Comparison of ENCODE assay signal across 27 cellular contexts in genomic region chr22:26021516-26021915, GRCh38.
DNase-seq lines count a peak whose midpoint lies in the region; ATAC-seq, FAIRE-seq and TF ChIP-seq lines count a peak whose summit lies in the region.
"Had no signal": no experiment of that assay in that cellular context is flagged by ENCODE, and none has a peak within 500 bp of the region (broad histone marks: within the 10 kb centered on the region; RNA-seq: fewer than 3 reads in every experiment).

No MANE protein-coding gene starts in this region.

- H3K4me2 ChIP-seq in HepG2 (ENCODE audit: low read depth, low read length), result no peak overlapping the region
- H3K4me2 ChIP-seq in K562 (ENCODE audit: insufficient read depth, low read length), result no peak overlapping the region
- H3K4me2 ChIP-seq: BLaER1 had no signal

- no peak for ATAC-seq in HepG2
- ATAC-seq in right lobe of liver, result no peak
- no peak for ATAC-seq in K562
- ATAC-seq in HG02588 (IDR thresholded peaks at IDR 0.05; ENCODE audit: unreplicated experiment), result no peak
- ATAC-seq: GM12878 had no signal

- peaks cover under 1 to 6% of the 10 kb centered on the region in 2 experiments; a peak in 1 of 5 replicates for H3K27me3 ChIP-seq in HepG2 (ENCODE audit: control insufficient read depth in 1 of 2, insufficient read depth in 2 of 2, low read length in 2 of 2)
- no peaks in the 10 kb centered on the region for H3K27me3 ChIP-seq in right lobe of liver
- H3K27me3 ChIP-seq in K562 (ENCODE audit: control insufficient read depth in 2 of 2, insufficient read depth in 2 of 2, low read length in 2 of 2), result no peaks in the 10 kb centered on the region
- H3K27me3 ChIP-seq: BE2C, BLaER1 had no signal

- H2AFZ ChIP-seq in HepG2 (ENCODE audit: low read length), result no peak overlapping the region
- no peak overlapping the region for H2AFZ ChIP-seq in K562 (ENCODE audit: low read depth, low read length)

- BruUV-seq in HepG2 (replicated peaks; lab: Mats Ljungman, UMichigan), result no TSS peak
- no TSS peak for BruUV-seq in K562 (replicated peaks; lab: Mats Ljungman, UMichigan)

- TF ChIP-seq POLR2A in HepG2 (IDR thresholded peaks at IDR 0.05; ENCODE audit: insufficient read depth in 1 of 2, low read depth in 2 of 2, low read length in 2 of 2), result no peak
- no peak for TF ChIP-seq POLR2A in right lobe of liver (IDR thresholded peaks at IDR 0.05)
- no peak for TF ChIP-seq POLR2A in K562 (conservative IDR thresholded peaks at IDR 0.05)
- no peak for TF ChIP-seq POLR2A in GM12891 (IDR thresholded peaks at IDR 0.05; ENCODE audit: low read depth, low read length)

- H4K20me1 ChIP-seq in HepG2 (ENCODE audit: insufficient read depth, low read length), result no peaks in the 10 kb centered on the region
- no peaks in the 10 kb centered on the region for H4K20me1 ChIP-seq in K562 (replicated peaks; ENCODE audit: control insufficient read depth, insufficient read depth, low read length)
- H4K20me1 ChIP-seq: BLaER1 had no signal

- H3K9ac ChIP-seq in HepG2 (ENCODE audit: insufficient read depth, low read depth, low read length) (no peak overlapping the region), K562 (ENCODE audit: insufficient read depth in 1 of 2, low read depth in 2 of 2, low read length in 2 of 2) (no peak overlapping the region)
- H3K9ac ChIP-seq: BLaER1 had no signal

- H3K36me3 ChIP-seq in HepG2 (replicated peaks in 1 of 2; ENCODE audit: control insufficient read depth in 1 of 2, insufficient read depth in 2 of 2, low read length in 2 of 2) (no peaks in the 10 kb centered on the region), right lobe of liver (no peaks in the 10 kb centered on the region), K562 (ENCODE audit: control insufficient read depth, insufficient read depth, low read length) (no peaks in the 10 kb centered on the region; the same call in 2 of the 3 replicates)
- H3K36me3 ChIP-seq: BE2C, BLaER1 had no signal

- in situ Hi-C loops in HepG2 (cut with HindIII; ENCODE audit: extremely low pct_ligation_motif_present, low pct_unique_long_range_greater_than_20kb) (no loop called here), K562 (cut with MboI) (no loop called here)

- POLR2A ChIA-PET in HepG2 (lab: Yijun Ruan, JAX) (no interaction called here), K562 (lab: Yijun Ruan, JAX) (interaction anchor here (1.0 kb wide), 1 partner anchor 14 kb away, joined by 3 read pairs; no protein-coding TSS in a partner anchor)

- no peaks in the 10 kb centered on the region for H3K9me3 ChIP-seq in HepG2 (ENCODE audit: low read length)
- H3K9me3 ChIP-seq in right lobe of liver, result no peaks in the 10 kb centered on the region
- no peaks in the 10 kb centered on the region for H3K9me3 ChIP-seq in K562 (replicated peaks; ENCODE audit: control insufficient read depth, insufficient read depth, low read depth, low read length)
- H3K9me3 ChIP-seq: BE2C, BLaER1 had no signal

- TF ChIP-seq EP300 in HepG2 (IDR thresholded peaks at IDR 0.05; ENCODE audit: low read depth in 2 of 2, low read length in 2 of 2) (no peak), HepG2 (CRISPR knock-in tag; IDR thresholded peaks at IDR 0.05; ENCODE audit: borderline replicate concordance) (no peak), K562 (IDR thresholded peaks at IDR 0.05; ENCODE audit: low read length) (no peak)

- FAIRE-seq in HepG2 (lab: Jason Lieb, UNC), result no peak
- no peak for FAIRE-seq in K562 (lab: Jason Lieb, UNC)
- peak; percentile 37 for FAIRE-seq in urothelium cell line (lab: Jason Lieb, UNC)
- FAIRE-seq in GM12891 (lab: Jason Lieb, UNC), result no peak
- FAIRE-seq: A204.1, GM12878, GM19239 had no signal

- TF ChIP-seq RAD21 in HepG2 (CRISPR knock-in tag; IDR thresholded peaks at IDR 0.05) (no peak), K562 (CRISPR knock-in tag; conservative IDR thresholded peaks at IDR 0.05 in 1 of 2, IDR thresholded peaks at IDR 0.05 in 1 of 2) (no peak)

- DNase-seq in HepG2 (ENCODE audit: low spot score) (no peak), right lobe of liver (no peak), K562 (ENCODE audit: extremely low read depth in 1 of 4, low spot score in 3 of 4) (no peak), islet precursor cell (peak; percentile 6), urothelium cell line (ENCODE audit: low spot score) (no peak), GM12891 (ENCODE audit: insufficient read length, low spot score) (no peak), UCSD-AML1 (lab: John Stamatoyannopoulos, UW; ENCODE audit: unreplicated experiment) (no peak)
- DNase-seq: 8988T; ACHN; BE2C; C1 segment of cervical spinal cord; CD4-positive, alpha-beta memory T cell; CD4-positive, CD25-positive, alpha-beta regulatory T cell; CD8-positive, alpha-beta memory T cell; COR-L47; DMS 273 treated with DMSO at 0.1 percent for 48 hours; DMS153; DMS53; DMS79; DND-41; EL; GDM1 had no signal

- H3K9me1 ChIP-seq in K562 (ENCODE audit: control insufficient read depth, insufficient read depth, low read length), result no peaks in the 10 kb centered on the region

- no CpG with 5 or more reads among the region's 2 CpGs for WGBS in HepG2 (ENCODE audit: low lambda C conversion rate)
- WGBS in right lobe of liver (ENCODE audit: insufficient coverage, low coverage, low lambda C conversion rate, missing lambda C conversion rate), result no CpG with 5 or more reads among the region's 2 CpGs
- 60% methylated on average over 2 of the region's 2 CpGs for WGBS in K562 (ENCODE audit: insufficient coverage, low coverage, missing lambda C conversion rate)

- TF ChIP-seq CTCF in HepG2 (CRISPR knock-in tag; IDR thresholded peaks at IDR 0.05), result no peak
- no peak for TF ChIP-seq CTCF in right lobe of liver (IDR thresholded peaks at IDR 0.05)
- no peak for TF ChIP-seq CTCF in K562 (IDR thresholded peaks at IDR 0.05 in 2 of 3, conservative IDR thresholded peaks at IDR 0.05 in 1 of 3; ENCODE audit: insufficient read depth in 2 of 3, low read depth in 1 of 3, low read length in 3 of 3)

- CTCF ChIA-PET in HepG2 (lab: Yijun Ruan, JAX; ENCODE audit: low intra/inter-chr PET ratio, low total read pairs), result no interaction called here
- CTCF ChIA-PET in K562 (lab: Yijun Ruan, JAX; ENCODE audit: low intra/inter-chr PET ratio), result no interaction called here

- H3K4me1 ChIP-seq in HepG2 (ENCODE audit: insufficient read depth, low read length) (no peaks in the 10 kb centered on the region), right lobe of liver (no peaks in the 10 kb centered on the region), K562 (replicated peaks in 1 of 2; ENCODE audit: control insufficient read depth in 2 of 2, insufficient read depth in 2 of 2, low read length in 2 of 2) (no peaks in the 10 kb centered on the region)
- H3K4me1 ChIP-seq: BE2C, BLaER1 had no signal

- intact Hi-C loops in HepG2 (cut with micrococcal nuclease; ENCODE audit: unreplicated experiment) (no loop called here), right lobe of liver (cut with DNase I) (no loop called here), K562 (cut with micrococcal nuclease) (no loop called here)

- H3K27ac ChIP-seq in HepG2 (ENCODE audit: extremely low read length, insufficient read depth, low read length) (no peak overlapping the region), right lobe of liver (no peak overlapping the region), K562 (ENCODE audit: extremely low read depth, low read depth, low read length) (no peak overlapping the region)
- H3K27ac ChIP-seq: BLaER1 had no signal

- H3K79me2 ChIP-seq in HepG2 (ENCODE audit: insufficient read depth, low read length) (no peaks in the 10 kb centered on the region), K562 (ENCODE audit: control insufficient read depth, insufficient read depth, low read length) (no peaks in the 10 kb centered on the region)

- no peak overlapping the region for H3K4me3 ChIP-seq in HepG2 (replicated peaks in 1 of 3; ENCODE audit: insufficient read depth in 1 of 3, low read depth in 2 of 3, low read length in 3 of 3)
- no peak overlapping the region for H3K4me3 ChIP-seq in right lobe of liver
- no peak overlapping the region for H3K4me3 ChIP-seq in K562
- H3K4me3 ChIP-seq: BLaER1, GM12878 had no signal

TF ChIP-seq in HepG2, 621 proteins besides CTCF, POLR2A, EP300 and RAD21 (continues in another document):
- TF ChIP-seq ZMYM2 (CRISPR knock-in tag; IDR thresholded peaks at IDR 0.05) (no peak), HOXA7 (CRISPR knock-in tag; IDR thresholded peaks at IDR 0.05) (no peak), LCORL (IDR thresholded peaks at IDR 0.05) (no peak), LCORL (CRISPR knock-in tag; IDR thresholded peaks at IDR 0.05) (no peak), YEATS2 (CRISPR knock-in tag; IDR thresholded peaks at IDR 0.05; ENCODE audit: borderline replicate concordance) (no peak), ZNF768 (CRISPR knock-in tag; IDR thresholded peaks at IDR 0.05) (peak; percentile 29; the same call in 1 of the 2 replicates), ZNF180 (CRISPR knock-in tag; IDR thresholded peaks at IDR 0.05; ENCODE audit: borderline replicate concordance, low read depth) (no peak), EHMT2 (IDR thresholded peaks at IDR 0.05; ENCODE audit: borderline replicate concordance, low read depth, low read length) (no peak)

TF ChIP-seq in K562, 482 proteins besides CTCF, POLR2A, EP300 and RAD21 (continues in another document):
- TF ChIP-seq RBM25 (IDR thresholded peaks at IDR 0.05; ENCODE audit: low read depth, low read length, severe bottlenecking) (peak; percentile 36), NONO (IDR thresholded peaks at IDR 0.05; ENCODE audit: low read depth in 2 of 2, low read length in 1 of 2) (no peak), ZNF655 (CRISPR knock-in tag; IDR thresholded peaks at IDR 0.05) (no peak)

TF ChIP-seq in GM12891, 5 proteins besides CTCF, POLR2A, EP300 and RAD21:
- no peak for TF ChIP-seq POU2F2 (IDR thresholded peaks at IDR 0.05; ENCODE audit: low read depth, low read length)
- no peak for TF ChIP-seq POLR2AphosphoS5 (IDR thresholded peaks at IDR 0.05; ENCODE audit: low read depth, low read length)
- no peak for TF ChIP-seq PAX5 (IDR thresholded peaks at IDR 0.05; ENCODE audit: insufficient read depth, low read length, severe bottlenecking)
- no peak for TF ChIP-seq SPI1 (IDR thresholded peaks at IDR 0.05; ENCODE audit: low read depth, low read length)
- no peak for TF ChIP-seq TAF1 (IDR thresholded peaks at IDR 0.05; ENCODE audit: low read depth, low read length)

Comparison
In these comparisons a context has a peak if more than half of its experiments do, and no peak if none do; other contexts are left out.
1. Of the 241 proteins assayed by ChIP-seq in both HepG2 and K562: peak only in HepG2: none; only in K562: ZFP36; in both: none; in neither: 240.